ENCODE assay signal across 1 cellular context in the genomic region with DNA sequence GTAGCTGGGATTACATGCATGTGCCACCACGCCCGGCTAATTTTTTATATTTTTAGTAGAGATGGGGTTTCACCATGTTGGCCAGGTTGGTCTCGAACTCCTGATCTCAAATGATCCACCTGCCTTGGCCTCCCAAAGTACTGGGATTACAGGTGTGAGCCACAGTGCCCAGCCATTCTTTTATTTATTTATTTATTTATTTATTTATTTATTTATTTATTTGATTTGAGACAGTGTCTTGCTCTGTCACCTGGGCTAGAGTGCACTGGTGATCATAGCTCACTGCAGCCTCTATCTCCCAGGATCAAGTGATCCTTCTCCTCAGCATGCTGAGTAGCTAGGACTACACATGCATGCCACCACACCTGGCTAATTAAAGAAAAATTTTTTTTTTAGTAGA. TPM values are rescaled to one million over a fixed set of nuclear protein-coding genes. Genes with fewer than 3 reads are reported as not detected.
"Had no signal": no experiment of that assay in that cellular context is flagged by ENCODE, and none has a peak within 500 bp of the region (broad histone marks: within the 10 kb centered on the region; RNA-seq: fewer than 3 reads in every experiment).

No MANE protein-coding gene starts in this region.

RNA-seq across cellular contexts. Expression of a gene that starts 10.6 kb away (rescaled TPM):
- polyA plus RNA-seq: foreskin keratinocyte had no signal
